ENCODE assay signal across 8 cellular contexts in genomic region chrX:52345402-52345801, GRCh38. TPM values are rescaled to one million over a fixed set of nuclear protein-coding genes. Genes with fewer than 3 reads are reported as not detected.
DNase-seq lines count a peak whose midpoint lies in the region; ATAC-seq and TF ChIP-seq lines count a peak whose summit lies in the region.
"Not testable (repeated sequence)": the region's sequence is repeated elsewhere in the genome, so short reads cannot be mapped to it uniquely, and the experiment has no call there.

No MANE protein-coding gene starts in this region.

- peak overlapping the region; percentile 37 for H3K27ac Mint-ChIP-seq in dendritic cell treated with granulocyte-macrophage colony-stimulating factor and Interleukin-4, amounts not matched to agents 40 ng/mL and 50 ng/mL, for 4 days

- H3K9me3 Mint-ChIP-seq in dendritic cell treated with granulocyte-macrophage colony-stimulating factor and Interleukin-4, amounts not matched to agents 40 ng/mL and 50 ng/mL, for 4 days, result not testable (repeated sequence)

- not testable (repeated sequence) for H2AFZ ChIP-seq in OCI-LY7 (ENCODE audit: low read length)

- not testable (repeated sequence) for H3K27ac ChIP-seq in OCI-LY7 (ENCODE audit: low read depth, low read length, poor library complexity, severe bottlenecking)

- not testable (repeated sequence) for H3K36me3 Mint-ChIP-seq in dendritic cell treated with granulocyte-macrophage colony-stimulating factor and Interleukin-4, amounts not matched to agents 40 ng/mL and 50 ng/mL, for 4 days (ENCODE audit: low read depth)

- not testable (repeated sequence) for H3K4me3 Mint-ChIP-seq in dendritic cell treated with granulocyte-macrophage colony-stimulating factor and Interleukin-4, amounts not matched to agents 40 ng/mL and 50 ng/mL, for 4 days

- peak; percentile 68 for TF ChIP-seq CTCF in OCI-LY7 (conservative IDR thresholded peaks at IDR 0.05; ENCODE audit: low read length)

- not testable (repeated sequence) for BruUV-seq in OCI-LY7 (replicated peaks; lab: Mats Ljungman, UMichigan)

- not testable (repeated sequence) for H3K79me2 ChIP-seq in OCI-LY7 (ENCODE audit: insufficient read depth, low read depth, low read length)

- peak; percentile 31 for DNase-seq in AG08395 (ENCODE audit: low spot score)
- peak; percentile 29 for DNase-seq in OCI-LY7 (ENCODE audit: low spot score)
- DNase-seq in activated CD8-positive, alpha-beta memory T cell treated with anti-CD3 and anti-CD28 coated beads for 24 hours, result peak; percentile 77
- DNase-seq in islet precursor cell, result peak; percentile 76
- peak; percentile 12 to 51 for DNase-seq in stimulated activated CD4-positive, alpha-beta T cell treated with anti-CD3 and anti-CD28 coated beads, Interleukin-12 subunit alpha, Interleukin-12 subunit beta, amount 100 ng/mL, for 24 hours (ENCODE audit: low read depth in 2 of 2)

- H3K27me3 Mint-ChIP-seq in dendritic cell treated with granulocyte-macrophage colony-stimulating factor and Interleukin-4, amounts not matched to agents 40 ng/mL and 50 ng/mL, for 4 days, result not testable (repeated sequence)

- CTCF ChIA-PET in OCI-LY7 (lab: Charles Lee; ENCODE audit: unreplicated experiment), result not testable (repeated sequence)

- H3K4me3 ChIP-seq in OCI-LY7 (ENCODE audit: low read depth, low read length, poor library complexity, severe bottlenecking), result not testable (repeated sequence)

- not testable (repeated sequence) for H3K9me3 ChIP-seq in OCI-LY7 (ENCODE audit: low read length)

- not testable (repeated sequence) for H4K20me1 ChIP-seq in OCI-LY7 (ENCODE audit: insufficient read depth, low read length)

- POLR2A ChIA-PET in OCI-LY7 (lab: Charles Lee), result interaction anchor here (0.7 kb wide), 1 partner anchor 1724 kb away, joined by 4 read pairs; no protein-coding TSS in a partner anchor

- peak; percentile 60 for ATAC-seq in GM18498 (IDR thresholded peaks at IDR 0.05; ENCODE audit: unreplicated experiment)
- peak; percentile 51 for ATAC-seq in HG03575 (IDR thresholded peaks at IDR 0.05; ENCODE audit: extremely low read depth, insufficient number of reproducible peaks, low FRiP score, unreplicated experiment)

- not testable (repeated sequence) for H3K4me1 Mint-ChIP-seq in dendritic cell treated with granulocyte-macrophage colony-stimulating factor and Interleukin-4, amounts not matched to agents 40 ng/mL and 50 ng/mL, for 4 days (ENCODE audit: low read depth)

- intact Hi-C loops in OCI-LY7 (cut with micrococcal nuclease; ENCODE audit: unreplicated experiment); dendritic cell treated with granulocyte-macrophage colony-stimulating factor and Interleukin-4, amounts not matched to agents 40 ng/mL and 50 ng/mL, for 4 days (cut with micrococcal nuclease): not testable (repeated sequence)

- not testable (repeated sequence) for H3K4me2 ChIP-seq in OCI-LY7 (ENCODE audit: low read length)

- H3K9me2 ChIP-seq in OCI-LY7 (ENCODE audit: insufficient read depth, low read length), result not testable (repeated sequence)

- not testable (repeated sequence) for H3K36me3 ChIP-seq in OCI-LY7 (ENCODE audit: insufficient read depth, low read length)

- H3K4me1 ChIP-seq in OCI-LY7 (ENCODE audit: insufficient read depth, low read length, poor library complexity, severe bottlenecking), result not testable (repeated sequence)

RNA-seq across cellular contexts. Expression of gene XAGE2, which starts 23.4 kb away (rescaled TPM):
- total RNA-seq in OCI-LY7 (2014; rRNA removed; shearing (Covaris generic)), result not detected in 2 replicates
- not detected in 2 replicates for total RNA-seq in OCI-LY7 (2022)
